In genomic region chr5:133457439-133457838, GRCh38 we compare ENCODE assay signal across 11 cellular contexts.
"Had no signal": no experiment of that assay in that cellular context is flagged by ENCODE, and none has a peak within 500 bp of the region (broad histone marks: within the 10 kb centered on the region; RNA-seq: fewer than 3 reads in every experiment).

No MANE protein-coding gene starts in this region.

- H3K4me3 ChIP-seq: ovary, stomach, thyroid gland, vagina had no signal

- DNase-seq: activated B cell treated with CpG ODN at 0.5 μM for 24 hours; activated CD4-positive, alpha-beta T cell treated with anti-CD3 and anti-CD28 coated beads, Interleukin-2, amount 10 ng/mL, durations not matched to agents 7 days and 5 days; activated naive CD4-positive, alpha-beta T cell treated with anti-CD3 and anti-CD28 coated beads for 36 hours; activated T-cell treated with anti-CD3 and anti-CD28 coated beads for 4 hours; amniotic stem cell; effector memory CD8-positive, alpha-beta T cell; ovary; stomach; thyroid gland had no signal

- ATAC-seq: activated T-helper 17 cell treated with anti-CD3 and anti-CD28 coated beads, Interleukin-2, amount 50 U/mL, for 72 hours had no signal

- H3K27me3 ChIP-seq: ovary, stomach, thyroid gland, vagina had no signal

- H3K4me1 ChIP-seq: stomach, thyroid gland had no signal

- H3K27ac ChIP-seq: ovary, stomach, thyroid gland, vagina had no signal

- H3K9me3 ChIP-seq: ovary, stomach, thyroid gland, vagina had no signal

- H3K36me3 ChIP-seq: ovary, stomach, thyroid gland, vagina had no signal
